ENCODE assay signal across 22 cellular contexts in genomic region chr2:23782126-23782525, GRCh38.
DNase-seq lines count a peak whose midpoint lies in the region; ATAC-seq and TF ChIP-seq lines count a peak whose summit lies in the region.
"Had no signal": no experiment of that assay in that cellular context is flagged by ENCODE, and none has a peak within 500 bp of the region (broad histone marks: within the 10 kb centered on the region; RNA-seq: fewer than 3 reads in every experiment).

No MANE protein-coding gene starts in this region.

- peak overlapping the region; percentile 8 for H3K27ac Mint-ChIP-seq in memory B cell
- H3K27ac Mint-ChIP-seq: B cell; CD8-positive, alpha-beta T cell; IgD-negative memory B cell had no signal

- DNase-seq in NCI-H146 (lab: John Stamatoyannopoulos, UW) = peak; percentile 53
- DNase-seq in NCI-H146 treated with DMSO at 0.1 percent for 48 hours (lab: John Stamatoyannopoulos, UW; ENCODE audit: unreplicated experiment) = no peak
- no peak for DNase-seq in HEK293T (ENCODE audit: extremely low spot score)
- DNase-seq in memory B cell (ENCODE audit: low spot score in 2 of 2) = no peak
- DNase-seq in NCI-H1694 (lab: John Stamatoyannopoulos, UW) = no peak
- no peak for DNase-seq in right lobe of liver
- DNase-seq: CD8-positive, alpha-beta T cell; COR-L47; DMS 273 treated with DMSO at 0.1 percent for 48 hours; DMS53; DND-41; EL; GM23248; HCEC 1CT; KG1 had no signal

- ATAC-seq in memory B cell (ENCODE audit: low read depth) (no peak), GM21390 (IDR thresholded peaks at IDR 0.05; ENCODE audit: unreplicated experiment) (no peak), right lobe of liver (no peak)
- ATAC-seq: CD8-positive, alpha-beta T cell; GM12878; HepG2 had no signal

- CTCF ChIA-PET in HEK293T (lab: Yijun Ruan, JAX) = no interaction called here

- TF ChIP-seq CTCF in right lobe of liver (IDR thresholded peaks at IDR 0.05) = no peak

- 97% methylated on average over 2 of the region's 2 CpGs for WGBS in right lobe of liver (ENCODE audit: insufficient coverage, low coverage, low lambda C conversion rate, missing lambda C conversion rate)

- POLR2A ChIA-PET in HEK293T (lab: Yijun Ruan, JAX) = no interaction called here

- H3K4me3 ChIP-seq in right lobe of liver = no peak overlapping the region
- H3K4me3 ChIP-seq: BLaER1 treated with 17β-estradiol and CSF1 and Interleukin-3, amounts not matched to agents 10 nM and 100 nM; GM12878; GM23248 had no signal

- H3K4me1 ChIP-seq in right lobe of liver = no peaks in the 10 kb centered on the region
- H3K4me1 ChIP-seq: BLaER1 treated with 17β-estradiol and CSF1 and Interleukin-3, amounts not matched to agents 10 nM and 100 nM had no signal

- no peaks in the 10 kb centered on the region for H3K9me3 Mint-ChIP-seq in memory B cell
- H3K9me3 Mint-ChIP-seq: CD8-positive, alpha-beta T cell; IgD-negative memory B cell had no signal

- no peaks in the 10 kb centered on the region for H3K27me3 Mint-ChIP-seq in memory B cell
- H3K27me3 Mint-ChIP-seq: B cell, IgD-negative memory B cell had no signal

- no peaks in the 10 kb centered on the region for H3K9me3 ChIP-seq in right lobe of liver
- H3K9me3 ChIP-seq: BLaER1 treated with 17β-estradiol and CSF1 and Interleukin-3, amounts not matched to agents 10 nM and 100 nM had no signal

- no peak for TF ChIP-seq POLR2A in right lobe of liver (IDR thresholded peaks at IDR 0.05)

- no peak overlapping the region for H3K27ac ChIP-seq in right lobe of liver
- H3K27ac ChIP-seq: 22Rv1; BLaER1 treated with 17β-estradiol and CSF1 and Interleukin-3, amounts not matched to agents 10 nM and 100 nM; GM23248 had no signal

- no peaks in the 10 kb centered on the region for H3K27me3 ChIP-seq in right lobe of liver
- H3K27me3 ChIP-seq: BLaER1 treated with 17β-estradiol and CSF1 and Interleukin-3, amounts not matched to agents 10 nM and 100 nM had no signal

- H3K36me3 Mint-ChIP-seq in memory B cell = peaks cover 13% of the 10 kb centered on the region

- H3K4me3 Mint-ChIP-seq in memory B cell = no peak overlapping the region
- H3K4me3 Mint-ChIP-seq: B cell; CD8-positive, alpha-beta T cell; IgD-negative memory B cell had no signal

- intact Hi-C loops in right lobe of liver (cut with DNase I) = no loop called here

- H3K36me3 ChIP-seq in right lobe of liver = peaks cover 0 to 2% (median 0%) of the 10 kb centered on the region in 4 donors

- H3K4me1 Mint-ChIP-seq in memory B cell = no peaks in the 10 kb centered on the region
- H3K4me1 Mint-ChIP-seq: B cell, IgD-negative memory B cell had no signal

TF ChIP-seq in HEK293T, 16 proteins besides CTCF, POLR2A, EP300 and RAD21:
- TF ChIP-seq FOXA1 (IDR thresholded peaks at IDR 0.05) (no peak), PKNOX1 (IDR thresholded peaks at IDR 0.05) (0 out of 2 replicates have a peak, but pooled peaks have one; percentile 6)
